8 cellular contexts compared by ENCODE assay signal in the genomic region with DNA sequence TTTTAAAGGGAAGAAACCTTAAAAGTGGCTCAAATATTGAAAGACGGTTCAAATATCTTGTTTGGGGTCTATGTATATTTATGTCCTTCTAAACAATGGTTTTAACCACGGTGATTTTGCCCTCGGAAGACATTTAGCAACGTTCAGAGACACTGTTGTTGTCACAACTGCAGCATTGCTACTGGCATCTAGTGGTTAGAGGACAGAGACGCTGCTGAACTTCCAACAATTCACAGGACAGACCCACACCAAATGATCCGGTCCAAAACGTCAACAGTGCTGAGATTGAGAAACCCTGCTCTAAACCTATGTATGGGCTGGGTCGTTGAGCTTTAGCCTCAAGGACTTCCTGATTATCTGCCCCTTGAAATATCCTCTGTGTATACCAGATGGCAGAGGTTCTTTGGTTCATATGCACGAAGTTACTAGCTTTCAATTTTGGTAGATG. TPM values are rescaled to one million over a fixed set of nuclear protein-coding genes. Genes with fewer than 3 reads are reported as not detected.
DNase-seq lines count a peak whose midpoint lies in the region; ATAC-seq, FAIRE-seq and TF ChIP-seq lines count a peak whose summit lies in the region.

No MANE protein-coding gene starts in this region.

- no peaks in the 10 kb centered on the region for H4K20me1 ChIP-seq in K562 (replicated peaks; ENCODE audit: control insufficient read depth, insufficient read depth, low read length)

- ATAC-seq in K562 (peak; percentile 76), GM21528 (IDR thresholded peaks at IDR 0.05; ENCODE audit: low FRiP score, unreplicated experiment) (no peak)
- peak in 1 of 2 donors; percentile 13 for ATAC-seq in stimulated activated naive B cell treated with anti-CD40 and anti-IgM and Interleukin-4, amounts not matched to agents 10 μg/mL and 1 μg/mL and 100 μg/mL, for 72 hours (replicated peaks)

- H3K36me3 Mint-ChIP-seq in stimulated activated naive B cell treated with anti-CD40 and anti-IgM and Interleukin-4, amounts not matched to agents 10 μg/mL and 1 μg/mL and 100 μg/mL, for 72 hours, result peaks cover 16 to 30% of the 10 kb centered on the region in 2 donors

- no peak for TF ChIP-seq EP300 in K562 (IDR thresholded peaks at IDR 0.05; ENCODE audit: low read length)

- peaks cover 21 to 33% of the 10 kb centered on the region in 2 donors for H3K4me1 Mint-ChIP-seq in stimulated activated naive B cell treated with anti-CD40 and anti-IgM and Interleukin-4, amounts not matched to agents 10 μg/mL and 1 μg/mL and 100 μg/mL, for 72 hours

- no peaks in the 10 kb centered on the region for H3K9me3 Mint-ChIP-seq in stimulated activated naive B cell treated with anti-CD40 and anti-IgM and Interleukin-4, amounts not matched to agents 10 μg/mL and 1 μg/mL and 100 μg/mL, for 72 hours

- H2AFZ ChIP-seq in K562 (ENCODE audit: low read depth, low read length), result peak overlapping the region; percentile 56; the same call in 1 of the 2 replicates

- peak overlapping the region; percentile 62 to 97 for H3K4me3 Mint-ChIP-seq in stimulated activated naive B cell treated with anti-CD40 and anti-IgM and Interleukin-4, amounts not matched to agents 10 μg/mL and 1 μg/mL and 100 μg/mL, for 72 hours

- 1% methylated on average over 9 of the region's 9 CpGs for WGBS in K562 (ENCODE audit: insufficient coverage, low coverage, missing lambda C conversion rate)

- H3K27ac Mint-ChIP-seq in stimulated activated naive B cell treated with anti-CD40 and anti-IgM and Interleukin-4, amounts not matched to agents 10 μg/mL and 1 μg/mL and 100 μg/mL, for 72 hours, result peak overlapping the region; percentile 25

- peak; percentile 17 to 20; a peak in 1 of 4 replicates for TF ChIP-seq RAD21 in K562 (CRISPR knock-in tag; conservative IDR thresholded peaks at IDR 0.05 in 1 of 2, IDR thresholded peaks at IDR 0.05 in 1 of 2)

- H3K27ac ChIP-seq in K562 (ENCODE audit: extremely low read depth, low read depth, low read length), result peak overlapping the region; percentile 3; the same call in 2 of the 3 replicates

- H3K9ac ChIP-seq in K562 (ENCODE audit: insufficient read depth in 1 of 2, low read depth in 2 of 2, low read length in 2 of 2), result peak overlapping the region; percentile 73 to 76; a peak in 3 of 4 replicates

- intact Hi-C loops in K562 (cut with micrococcal nuclease), result no loop called here

- peak overlapping the region; percentile 34 for H3K4me3 ChIP-seq in BJ (ENCODE audit: low read depth, low read length)
- peak overlapping the region; percentile 84 for H3K4me3 ChIP-seq in GM12865 (ENCODE audit: low read depth, low read length)
- H3K4me3 ChIP-seq in K562, result peak overlapping the region; percentile 56

- no peak for DNase-seq in BJ (ENCODE audit: low read depth)
- peak; percentile 37 for DNase-seq in GM12865 (ENCODE audit: low read depth)
- peak; percentile 34 to 54 for DNase-seq in NOMO-1 (lab: John Stamatoyannopoulos, UW; ENCODE audit: unreplicated experiment in 2 of 2)
- DNase-seq in K562 (ENCODE audit: extremely low read depth in 1 of 4, low spot score in 3 of 4), result peak in 2 of 4 experiments; percentile 18 to 55
- DNase-seq in inferior parietal cortex (ENCODE audit: extremely low spot score), result peak; percentile 77
- no peak for DNase-seq in stimulated activated naive B cell treated with anti-CD40 and anti-IgM and Interleukin-4, amounts not matched to agents 10 μg/mL and 1 μg/mL and 100 μg/mL, for 72 hours
- DNase-seq in NCI-H774 (lab: John Stamatoyannopoulos, UW), result no peak

- CTCF ChIA-PET in BJ (lab: Yijun Ruan, JAX) (interaction anchor here (1.1 to 4.6 kb wide), 4 partner anchors 27 to 101 kb away, joined by 5 to 34 read pairs (median 18); no protein-coding TSS in a partner anchor), K562 (lab: Yijun Ruan, JAX; ENCODE audit: low intra/inter-chr PET ratio) (no interaction called here)

- H3K9me3 ChIP-seq in K562 (replicated peaks; ENCODE audit: control insufficient read depth, insufficient read depth, low read depth, low read length), result no peaks in the 10 kb centered on the region

- H3K27me3 ChIP-seq in BJ (ENCODE audit: control insufficient read depth, insufficient read depth, low read length) (no peaks in the 10 kb centered on the region), K562 (ENCODE audit: control insufficient read depth in 2 of 2, insufficient read depth in 2 of 2, low read length in 2 of 2) (no peaks in the 10 kb centered on the region)

- no peaks in the 10 kb centered on the region for H3K27me3 Mint-ChIP-seq in stimulated activated naive B cell treated with anti-CD40 and anti-IgM and Interleukin-4, amounts not matched to agents 10 μg/mL and 1 μg/mL and 100 μg/mL, for 72 hours

- BruUV-seq in K562 (replicated peaks; lab: Mats Ljungman, UMichigan), result no TSS peak

- H3K36me3 ChIP-seq in BJ (ENCODE audit: control insufficient read depth, insufficient read depth, low read length) (peaks cover 12% of the 10 kb centered on the region), K562 (ENCODE audit: control insufficient read depth, insufficient read depth, low read length) (peaks cover 29% of the 10 kb centered on the region)

- TF ChIP-seq POLR2A in K562 (conservative IDR thresholded peaks at IDR 0.05), result no peak

- peaks cover 13 to 14% of the 10 kb centered on the region in 2 experiments; a peak in 4 of 5 replicates for H3K4me1 ChIP-seq in K562 (replicated peaks in 1 of 2; ENCODE audit: control insufficient read depth in 2 of 2, insufficient read depth in 2 of 2, low read length in 2 of 2)

- peak overlapping the region; percentile 68 for H3K4me2 ChIP-seq in K562 (ENCODE audit: insufficient read depth, low read length)

- POLR2A ChIA-PET in BJ (lab: Charles Lee) (no interaction called here), K562 (lab: Yijun Ruan, JAX) (interaction anchor here (0.6 to 1.1 kb wide), 3 partner anchors 11 to 1113 kb away, joined by 3 to 4 read pairs (median 3); no protein-coding TSS in a partner anchor)

- H3K9me1 ChIP-seq in K562 (ENCODE audit: control insufficient read depth, insufficient read depth, low read length), result no peaks in the 10 kb centered on the region

- H3K79me2 ChIP-seq in K562 (ENCODE audit: control insufficient read depth, insufficient read depth, low read length), result peaks cover 25% of the 10 kb centered on the region

- TF ChIP-seq CTCF in BJ (IDR thresholded peaks at IDR 0.05; ENCODE audit: insufficient read depth, low read depth, low read length) (peak; percentile 71), GM12865 (IDR thresholded peaks at IDR 0.05; ENCODE audit: insufficient read depth, low read depth, low read length, missing control alignments) (peak; percentile 35), K562 (IDR thresholded peaks at IDR 0.05 in 2 of 3, conservative IDR thresholded peaks at IDR 0.05 in 1 of 3; ENCODE audit: insufficient read depth in 2 of 3, low read depth in 1 of 3, low read length in 3 of 3) (peak; percentile 50 to 60 (median 53))

- FAIRE-seq in K562 (lab: Jason Lieb, UNC), result peak; percentile 97

- in situ Hi-C loops in K562 (cut with MboI), result no loop called here

RNA-seq across cellular contexts. Expression of a gene that starts 1.7 kb away (rescaled TPM):
- polyA plus RNA-seq in BJ (2011; rRNA removed) (14.0 and 16.8 TPM in 2 replicates), K562 (2011; rRNA removed) (22.2 and 22.8 TPM in 2 replicates), K562 (2014; fragmentation: Illumina TruSeq; extraction: Trizol) (10.8 and 12.0 TPM in 2 replicates), K562 (2014; fragmentation: Nextera tagmentation; extraction: Ambion mirVana) (1 to 10 TPM; 2.1 to 3.2 TPM), K562 (2014; rRNA removed) (9.8 and 15.0 TPM in 2 replicates)
- polyA minus RNA-seq in BJ (2011; rRNA and poly(A)+ RNA removed), result 15.7 and 16.9 TPM in 2 replicates
- 59.6 and 73.4 TPM in 2 replicates for total RNA-seq in K562 (2011; cell fraction: chromatin; rRNA removed; ENCODE audit: low replicate concordance)
- 47.6 and 52.5 TPM in 2 replicates for total RNA-seq in K562 (2011; cell fraction: nucleolus; rRNA removed)
- 56.4 and 62.1 TPM in 2 replicates for total RNA-seq in K562 (2011; cell fraction: nucleoplasm; rRNA removed)
- total RNA-seq in K562 (2014; rRNA removed) (5.2 and 6.7 TPM in 2 replicates), K562 (2014; rRNA removed; fragmentation: Illumina TruSeq; extraction: Trizol) (7.2 and 7.3 TPM in 2 replicates), K562 (2015; rRNA removed; fragmentation: Illumina TruSeq; extraction: Trizol) (6.1 and 6.3 TPM in 2 replicates), K562 (2021) (13.0 and 13.7 TPM in 2 replicates)
- 23.9 and 26.3 TPM in 2 replicates for polyA plus RNA-seq in K562 (2011; cell fraction: cytosol; rRNA removed)
- 35.0 and 39.9 TPM in 2 replicates for polyA plus RNA-seq in K562 (2011; cell fraction: nucleus; rRNA removed)
- polyA plus RNA-seq in K562 (2012), result 6.7 and 7.5 TPM in 2 replicates
- 20.3 and 23.9 TPM in 2 replicates for polyA minus RNA-seq in K562 (2011; rRNA and poly(A)+ RNA removed)
- polyA minus RNA-seq in K562 (2011; cell fraction: cytosol; rRNA and poly(A)+ RNA removed), result 8.4 and 14.6 TPM in 2 replicates
- polyA minus RNA-seq in K562 (2011; cell fraction: nucleus; rRNA and poly(A)+ RNA removed), result 18.8 and 22.4 TPM in 2 replicates

RNA-seq across cellular contexts. Expression of a gene that starts 15.2 kb away (rescaled TPM):
- polyA plus RNA-seq in BJ (2011; rRNA removed), result not detected in 2 replicates
- not detected in 2 replicates for polyA minus RNA-seq in BJ (2011; rRNA and poly(A)+ RNA removed)
- total RNA-seq in K562 (2011; cell fraction: chromatin; rRNA removed; ENCODE audit: low replicate concordance), result not detected in 2 replicates
- not detected in 2 replicates for total RNA-seq in K562 (2011; cell fraction: nucleolus; rRNA removed)
- total RNA-seq in K562 (2011; cell fraction: nucleoplasm; rRNA removed), result not detected in 2 replicates
- total RNA-seq in K562 (2014; rRNA removed), result not detected in 2 replicates
- not detected in 2 replicates for total RNA-seq in K562 (2014; rRNA removed; fragmentation: Illumina TruSeq; extraction: Trizol)
- not detected in 2 replicates for total RNA-seq in K562 (2015; rRNA removed; fragmentation: Illumina TruSeq; extraction: Trizol)
- not detected in 2 replicates for total RNA-seq in K562 (2021)
- polyA plus RNA-seq in K562 (2011; rRNA removed), result not detected in 2 replicates
- not detected in 2 replicates for polyA plus RNA-seq in K562 (2011; cell fraction: cytosol; rRNA removed)
- not detected in 2 replicates for polyA plus RNA-seq in K562 (2011; cell fraction: nucleus; rRNA removed)
- not detected in 2 replicates for polyA plus RNA-seq in K562 (2012)
- not detected in 2 replicates for polyA plus RNA-seq in K562 (2014; fragmentation: Illumina TruSeq; extraction: Trizol)
- polyA plus RNA-seq in K562 (2014; fragmentation: Nextera tagmentation; extraction: Ambion mirVana), result not detected
- not detected in 2 replicates for polyA plus RNA-seq in K562 (2014; rRNA removed)
- not detected in 2 replicates for polyA minus RNA-seq in K562 (2011; rRNA and poly(A)+ RNA removed)
- polyA minus RNA-seq in K562 (2011; cell fraction: cytosol; rRNA and poly(A)+ RNA removed), result not detected in 2 replicates
- polyA minus RNA-seq in K562 (2011; cell fraction: nucleus; rRNA and poly(A)+ RNA removed), result not detected in 2 replicates

RNA-seq across cellular contexts. Expression of a gene that starts 49.7 kb away (rescaled TPM):
- polyA plus RNA-seq in BJ (2011; rRNA removed) (3.3 and 4.0 TPM in 2 replicates), K562 (2011; rRNA removed) (0.15 and 0.43 TPM in 2 replicates), K562 (2014; fragmentation: Illumina TruSeq; extraction: Trizol) (0.03 and 0.11 TPM in 2 replicates), K562 (2014; fragmentation: Nextera tagmentation; extraction: Ambion mirVana) (under 1 TPM in 1 of 2 experiments, not detected in 1; 0.01 TPM), K562 (2014; rRNA removed) (0.16 and 0.49 TPM in 2 replicates)
- 3.7 and 4.7 TPM in 2 replicates for polyA minus RNA-seq in BJ (2011; rRNA and poly(A)+ RNA removed)
- total RNA-seq in K562 (2011; cell fraction: chromatin; rRNA removed; ENCODE audit: low replicate concordance), result 0.30 and 0.46 TPM in 2 replicates
- 0.67 TPM in 1 of 2 replicates, not detected in the other for total RNA-seq in K562 (2011; cell fraction: nucleolus; rRNA removed)
- 0.07 and 0.15 TPM in 2 replicates for total RNA-seq in K562 (2011; cell fraction: nucleoplasm; rRNA removed)
- total RNA-seq in K562 (2014; rRNA removed) (0.05 and 0.16 TPM in 2 replicates), K562 (2014; rRNA removed; fragmentation: Illumina TruSeq; extraction: Trizol) (0.11 and 0.22 TPM in 2 replicates), K562 (2015; rRNA removed; fragmentation: Illumina TruSeq; extraction: Trizol) (0.11 and 0.25 TPM in 2 replicates), K562 (2021) (0.16 and 0.27 TPM in 2 replicates)
- polyA plus RNA-seq in K562 (2011; cell fraction: cytosol; rRNA removed), result 0.18 and 0.55 TPM in 2 replicates
- polyA plus RNA-seq in K562 (2011; cell fraction: nucleus; rRNA removed), result 0.74 and 1.3 TPM in 2 replicates
- 0.46 and 0.48 TPM in 2 replicates for polyA plus RNA-seq in K562 (2012)
- polyA minus RNA-seq in K562 (2011; rRNA and poly(A)+ RNA removed), result 0.24 and 0.46 TPM in 2 replicates
- 0.73 and 0.76 TPM in 2 replicates for polyA minus RNA-seq in K562 (2011; cell fraction: cytosol; rRNA and poly(A)+ RNA removed)
- 0.33 and 0.40 TPM in 2 replicates for polyA minus RNA-seq in K562 (2011; cell fraction: nucleus; rRNA and poly(A)+ RNA removed)

Comparison
In these comparisons a context has a peak if more than half of its experiments do, and no peak if none do; other contexts are left out.
1. DNase-seq: peak in GM12865 (single experiment), NOMO-1 (2 of 2) and inferior parietal cortex (single experiment); none in BJ (single experiment), stimulated activated naive B cell treated with anti-CD40 and anti-IgM and Interleukin-4, amounts not matched to agents 10 μg/mL and 1 μg/mL and 100 μg/mL, for 72 hours (single experiment) and NCI-H774 (single experiment).
2. H3K4me3 ChIP-seq: peak in every context shown above with its lines; median percentile 84 in GM12865; 56 in K562; 34 in BJ.
3. Peak in every context shown above with its lines, with median percentiles within 50 percentile points of each other: CTCF ChIP-seq.